In the genomic region with DNA sequence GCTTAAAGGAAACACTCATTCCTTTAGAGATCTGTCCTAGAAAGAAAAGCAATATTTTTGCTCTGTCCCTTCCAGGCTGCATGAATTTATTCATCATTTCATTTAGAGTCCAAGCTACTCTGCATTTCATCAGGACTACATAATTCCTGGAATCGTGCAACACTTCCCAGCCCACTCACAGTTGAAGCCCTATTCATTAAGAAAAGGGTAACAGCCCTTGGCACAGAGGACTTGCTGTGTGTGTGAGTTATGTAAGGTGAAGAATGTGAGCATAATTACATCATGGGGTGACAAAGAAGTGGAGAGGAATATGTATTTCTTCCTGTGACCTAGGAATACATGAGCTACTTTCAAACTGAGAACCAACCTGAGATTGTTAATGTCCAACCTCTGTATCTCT, we compare ENCODE assay signal across 25 cellular contexts.
A peak's percentile ranks its signal among the peaks of the same experiment; 100 is the strongest.
DNase-seq lines count a peak whose midpoint lies in the region; ATAC-seq, FAIRE-seq and TF ChIP-seq lines count a peak whose summit lies in the region.
"Had no signal": no experiment of that assay in that cellular context is flagged by ENCODE, and none has a peak within 500 bp of the region (broad histone marks: within the 10 kb centered on the region; RNA-seq: fewer than 3 reads in every experiment).

No MANE protein-coding gene starts in this region.

- H3K27ac Mint-ChIP-seq in astrocyte (ENCODE audit: unreplicated experiment), result no peak overlapping the region
- H3K27ac Mint-ChIP-seq: CD14-positive monocyte; CD4-positive, alpha-beta T cell; CD8-positive, alpha-beta memory T cell; HFFc6 had no signal

- H3K4me3 ChIP-seq in AG10803 (ENCODE audit: low read length), result no peak overlapping the region
- H3K4me3 ChIP-seq in astrocyte (ENCODE audit: insufficient read depth, low read depth, low read length), result no peak overlapping the region
- H3K4me3 ChIP-seq: BLaER1 treated with 17β-estradiol and CSF1 and Interleukin-3, amounts not matched to agents 10 nM and 100 nM; HAP-1 had no signal

- H3K4me1 Mint-ChIP-seq in astrocyte (ENCODE audit: low read depth, unreplicated experiment), result peaks cover 33% of the 10 kb centered on the region
- H3K4me1 Mint-ChIP-seq: CD14-positive monocyte; CD8-positive, alpha-beta memory T cell had no signal

- peaks cover 2% of the 10 kb centered on the region for H3K36me3 Mint-ChIP-seq in astrocyte (ENCODE audit: low read depth, unreplicated experiment)
- H3K36me3 Mint-ChIP-seq: CD14-positive monocyte; CD8-positive, alpha-beta memory T cell had no signal

- no peak overlapping the region for H3K9ac ChIP-seq in astrocyte (ENCODE audit: low read length)
- H3K9ac ChIP-seq: BLaER1 treated with 17β-estradiol and CSF1 and Interleukin-3, amounts not matched to agents 10 nM and 100 nM had no signal

- no peaks in the 10 kb centered on the region for H3K79me2 ChIP-seq in astrocyte (ENCODE audit: insufficient read depth, low read length)

- peaks cover 20% of the 10 kb centered on the region for H3K4me1 ChIP-seq in astrocyte (ENCODE audit: insufficient read depth, low read length)
- H3K4me1 ChIP-seq: BE2C, HAP-1 had no signal

- ATAC-seq in GM19452 (IDR thresholded peaks at IDR 0.05; ENCODE audit: unreplicated experiment), result no peak
- ATAC-seq in GM18520 (IDR thresholded peaks at IDR 0.05; ENCODE audit: unreplicated experiment), result no peak

- peaks cover 6% of the 10 kb centered on the region for H3K9me3 Mint-ChIP-seq in astrocyte (ENCODE audit: unreplicated experiment)

- no peak overlapping the region for H3K27ac ChIP-seq in astrocyte (ENCODE audit: low read depth, low read length)
- H3K27ac ChIP-seq: 22Rv1; BLaER1 treated with 17β-estradiol and CSF1 and Interleukin-3, amounts not matched to agents 10 nM and 100 nM had no signal

- H3K27me3 Mint-ChIP-seq in astrocyte (ENCODE audit: low read depth, unreplicated experiment), result no peaks in the 10 kb centered on the region

- no peaks in the 10 kb centered on the region for H3K36me3 ChIP-seq in astrocyte (ENCODE audit: insufficient read depth, low read length)
- H3K36me3 ChIP-seq: BLaER1 treated with 17β-estradiol and CSF1 and Interleukin-3, amounts not matched to agents 10 nM and 100 nM; HAP-1 had no signal

- no peaks in the 10 kb centered on the region for H3K27me3 ChIP-seq in astrocyte (ENCODE audit: insufficient read depth, low read length)
- H3K27me3 ChIP-seq: BE2C; BLaER1 treated with 17β-estradiol and CSF1 and Interleukin-3, amounts not matched to agents 10 nM and 100 nM had no signal

- DNase-seq in AG10803 (ENCODE audit: low read depth) (peak; percentile 40), astrocyte (ENCODE audit: low read depth) (peak; percentile 55), kidney tubule cell (ENCODE audit: low spot score) (peak; percentile 10), ecto neural progenitor cell (ENCODE audit: low spot score) (no peak)
- DNase-seq: AML-193; BE2C; CD4-positive, alpha-beta T cell; CD8-positive, alpha-beta memory T cell; DMS 273 treated with DMSO at 0.1 percent for 48 hours; DMS79; EL; GDM1; GOT3; HFFc6 had no signal

- no peak overlapping the region for H2AFZ ChIP-seq in astrocyte (ENCODE audit: low read depth, low read length)

- no peak for TF ChIP-seq CTCF in AG10803 (conservative IDR thresholded peaks at IDR 0.05; ENCODE audit: low read length)
- TF ChIP-seq CTCF in astrocyte (IDR thresholded peaks at IDR 0.05; ENCODE audit: insufficient read depth, low read depth, low read length), result no peak

- H3K9me3 ChIP-seq in astrocyte (ENCODE audit: insufficient read depth, low read depth, low read length), result no peaks in the 10 kb centered on the region
- H3K9me3 ChIP-seq: BE2C, HAP-1 had no signal

- H3K4me3 Mint-ChIP-seq in astrocyte (ENCODE audit: unreplicated experiment), result no peak overlapping the region
- H3K4me3 Mint-ChIP-seq: CD14-positive monocyte; CD4-positive, alpha-beta T cell; CD8-positive, alpha-beta memory T cell; HFFc6 had no signal

- no peaks in the 10 kb centered on the region for H4K20me1 ChIP-seq in astrocyte (ENCODE audit: insufficient read depth, low read length)
- H4K20me1 ChIP-seq: BLaER1 treated with 17β-estradiol and CSF1 and Interleukin-3, amounts not matched to agents 10 nM and 100 nM had no signal

- H3K4me2 ChIP-seq in astrocyte (ENCODE audit: low read length), result no peak overlapping the region
- H3K4me2 ChIP-seq: BLaER1 treated with 17β-estradiol and CSF1 and Interleukin-3, amounts not matched to agents 10 nM and 100 nM had no signal

- FAIRE-seq in astrocyte (lab: Jason Lieb, UNC), result no peak
- FAIRE-seq: A204.1, D721Med, GM12891, GM18507, H54 had no signal
